In genomic region chr10:95916039-95916438, GRCh38 we compare ENCODE assay signal across 3 cellular contexts. TPM values are rescaled to one million over a fixed set of nuclear protein-coding genes. Genes with fewer than 3 reads are reported as not detected.
"Had no signal": no experiment of that assay in that cellular context is flagged by ENCODE, and none has a peak within 500 bp of the region (broad histone marks: within the 10 kb centered on the region; RNA-seq: fewer than 3 reads in every experiment).

No MANE protein-coding gene starts in this region.

RNA-seq across cellular contexts. Expression of gene CC2D2B, which starts 8.3 kb away (rescaled TPM):
- total RNA-seq: kidney epithelial cell, lung microvascular endothelial cell had no signal
- polyA plus RNA-seq: hepatocyte had no signal
